9 cellular contexts compared by ENCODE assay signal in the genomic region with DNA sequence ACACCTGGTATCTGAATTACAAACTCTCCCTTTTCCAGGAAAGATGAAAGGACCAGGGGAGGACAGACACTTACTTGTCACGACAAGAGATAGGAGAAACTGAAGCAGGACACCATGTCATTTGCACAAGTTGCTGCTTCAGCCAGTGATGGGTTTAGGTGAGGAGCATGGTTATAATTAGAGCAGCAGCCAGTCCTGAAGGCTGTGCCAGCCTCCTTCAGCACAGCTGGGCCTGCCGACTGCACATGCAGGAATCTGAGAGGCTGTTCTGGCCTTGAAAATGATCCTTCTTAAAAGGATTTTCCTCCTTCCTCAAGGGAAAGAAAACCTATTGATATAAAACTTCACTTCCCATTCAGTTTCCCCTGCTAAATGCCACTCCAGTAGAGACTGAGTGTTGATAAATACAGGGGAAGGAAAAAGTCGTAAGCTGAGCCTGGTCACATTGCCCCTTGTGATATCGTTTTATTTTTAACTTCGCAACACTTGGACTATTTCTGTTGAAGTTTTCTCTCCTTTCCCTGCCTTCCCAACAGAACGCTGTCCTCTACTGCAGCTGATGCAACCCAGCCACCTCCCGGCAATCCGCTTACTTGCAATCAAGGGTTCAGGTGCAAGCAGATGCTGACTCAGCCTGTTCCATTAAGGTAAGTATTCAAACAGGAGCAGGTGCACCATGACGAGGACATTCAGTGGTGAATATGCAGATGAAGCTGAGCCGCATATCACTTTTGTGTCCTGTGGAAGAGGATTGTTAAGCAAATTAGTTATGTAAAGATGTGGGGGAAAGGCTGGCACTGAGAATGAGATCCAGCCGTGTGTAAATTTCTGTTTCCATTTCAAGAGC. TPM values are rescaled to one million over a fixed set of nuclear protein-coding genes. Genes with fewer than 3 reads are reported as not detected.
DNase-seq lines count a peak whose midpoint lies in the region; ATAC-seq and TF ChIP-seq lines count a peak whose summit lies in the region.
"Had no signal": no experiment of that assay in that cellular context is flagged by ENCODE, and none has a peak within 500 bp of the region (broad histone marks: within the 10 kb centered on the region; RNA-seq: fewer than 3 reads in every experiment).

A gene with protein sequence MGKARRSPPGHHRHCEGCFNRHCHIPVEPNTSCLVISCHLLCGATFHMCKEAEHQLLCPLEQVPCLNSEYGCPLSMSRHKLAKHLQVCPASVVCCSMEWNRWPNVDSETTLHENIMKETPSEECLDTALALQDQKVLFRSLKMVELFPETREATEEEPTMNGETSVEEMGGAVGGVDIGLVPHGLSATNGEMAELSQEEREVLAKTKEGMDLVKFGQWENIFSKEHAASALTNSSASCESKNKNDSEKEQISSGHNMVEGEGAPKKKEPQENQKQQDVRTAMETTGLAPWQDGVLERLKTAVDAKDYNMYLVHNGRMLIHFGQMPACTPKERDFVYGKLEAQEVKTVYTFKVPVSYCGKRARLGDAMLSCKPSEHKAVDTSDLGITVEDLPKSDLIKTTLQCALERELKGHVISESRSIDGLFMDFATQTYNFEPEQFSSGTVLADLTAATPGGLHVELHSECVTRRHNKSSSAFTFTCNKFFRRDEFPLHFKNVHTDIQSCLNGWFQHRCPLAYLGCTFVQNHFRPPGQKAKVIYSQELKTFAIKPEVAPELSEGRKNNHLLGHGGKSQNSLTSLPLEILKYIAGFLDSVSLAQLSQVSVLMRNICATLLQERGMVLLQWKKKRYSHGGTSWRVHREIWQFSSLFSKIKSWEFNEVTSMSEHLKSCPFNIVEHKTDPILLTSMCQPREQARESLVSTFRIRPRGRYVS (plus strand): TSS at position 524 of the 847 bp plus-strand sequence. CDS start 27,197 bp downstream, outside the sequence.

- POLR2A ChIA-PET in OCI-LY7 (lab: Charles Lee) = interaction anchor here (0.7 to 2.1 kb wide), 4 partner anchors 9 to 236 kb away, joined by 3 to 8 read pairs (median 5); no protein-coding TSS in a partner anchor
- POLR2A ChIA-PET in PC-3 (lab: Charles Lee; ENCODE audit: unreplicated experiment) = no interaction called here

- DNase-seq in DMS79 (lab: John Stamatoyannopoulos, UW) = peak; percentile 87
- peak; percentile 66 for DNase-seq in OCI-LY7 (ENCODE audit: low spot score)
- peak; percentile 69 for DNase-seq in iPS-NIHi7 (ENCODE audit: extremely low spot score)
- DNase-seq in SIG-M5 (lab: John Stamatoyannopoulos, UW) = no peak
- DNase-seq in PC-3 = no peak
- DNase-seq in activated CD4-positive, CD25-positive, alpha-beta regulatory T cell (lab: John Stamatoyannopoulos, UW) = no peak

- peaks cover 27% of the 10 kb centered on the region for H3K27me3 ChIP-seq in PC-3 (ENCODE audit: low read length)

- H3K9me3 ChIP-seq in OCI-LY7 (ENCODE audit: low read length) (no peaks in the 10 kb centered on the region), PC-3 (ENCODE audit: low read length) (no peaks in the 10 kb centered on the region)

- intact Hi-C loops in OCI-LY7 (cut with micrococcal nuclease; ENCODE audit: unreplicated experiment) (no loop called here), PC-3 (cut with micrococcal nuclease) (no loop called here)

- H3F3A ChIP-seq in PC-3 (ENCODE audit: low read length, unreplicated experiment) = no peaks in the 10 kb centered on the region

- H3K9me2 ChIP-seq in OCI-LY7 (ENCODE audit: insufficient read depth, low read length) = no peaks in the 10 kb centered on the region
- no peaks in the 10 kb centered on the region for H3K9me2 ChIP-seq in PC-3 (replicated peaks; ENCODE audit: low read length)

- H3K4me2 ChIP-seq in OCI-LY7 (ENCODE audit: low read length) (peak within 1 kb of the TSS; percentile 56), PC-3 (ENCODE audit: low read length) (no peak within 1 kb of the TSS)

- no peak within 1 kb of the TSS for H3K27ac ChIP-seq in OCI-LY7 (ENCODE audit: low read depth, low read length, poor library complexity, severe bottlenecking)
- no peak within 1 kb of the TSS for H3K27ac ChIP-seq in PC-3 (ENCODE audit: low read length)
- H3K27ac ChIP-seq: C4-2B had no signal

- H3K36me3 ChIP-seq in OCI-LY7 (ENCODE audit: insufficient read depth, low read length) (no peaks in the 10 kb centered on the region), PC-3 (ENCODE audit: low read depth, low read length) (no peaks in the 10 kb centered on the region)

- ATAC-seq in HG03159 (IDR thresholded peaks at IDR 0.05; ENCODE audit: unreplicated experiment) = peak; percentile 79
- ATAC-seq in GM21381 (IDR thresholded peaks at IDR 0.05; ENCODE audit: unreplicated experiment) = no peak
- no peak for ATAC-seq in PC-3

- H3K4me1 ChIP-seq in OCI-LY7 (ENCODE audit: insufficient read depth, low read length, poor library complexity, severe bottlenecking) (peaks cover 16% of the 10 kb centered on the region), PC-3 (ENCODE audit: insufficient read depth, low read length) (no peaks in the 10 kb centered on the region)

- TF ChIP-seq CTCF in OCI-LY7 (conservative IDR thresholded peaks at IDR 0.05; ENCODE audit: low read length) (peak; percentile 29; the same call in 1 of the 2 replicates), PC-3 (conservative IDR thresholded peaks at IDR 0.05; ENCODE audit: low read depth, low read length) (no peak)

- H3K4me3 ChIP-seq in OCI-LY7 (ENCODE audit: low read depth, low read length, poor library complexity, severe bottlenecking) = peak within 1 kb of the TSS; percentile 14
- no peak within 1 kb of the TSS for H3K4me3 ChIP-seq in PC-3 (ENCODE audit: low read length)

- BruUV-seq in OCI-LY7 (replicated peaks; lab: Mats Ljungman, UMichigan) (no TSS peak), PC-3 (replicated peaks; lab: Mats Ljungman, UMichigan) (no TSS peak)

- H2AFZ ChIP-seq in OCI-LY7 (ENCODE audit: low read length) = peak within 1 kb of the TSS; percentile 67; the same call in 1 of the 2 replicates
- H2AFZ ChIP-seq in PC-3 (ENCODE audit: low read length) = no peak within 1 kb of the TSS

- CTCF ChIA-PET in OCI-LY7 (lab: Charles Lee; ENCODE audit: unreplicated experiment) (no interaction called here), PC-3 (lab: Charles Lee) (interaction anchor here (0.5 to 0.6 kb wide), 2 partner anchors 46 to 1960 kb away, joined by 3 to 8 read pairs; no protein-coding TSS in a partner anchor)

- H3K9ac ChIP-seq in PC-3 (ENCODE audit: low read length) = no peak within 1 kb of the TSS

- H3K79me2 ChIP-seq in OCI-LY7 (ENCODE audit: insufficient read depth, low read depth, low read length) = no peaks in the 10 kb centered on the region
- no peaks in the 10 kb centered on the region for H3K79me2 ChIP-seq in PC-3 (ENCODE audit: low read length)

- H4K20me1 ChIP-seq in OCI-LY7 (ENCODE audit: insufficient read depth, low read length) (no peaks in the 10 kb centered on the region), PC-3 (ENCODE audit: low read length) (no peaks in the 10 kb centered on the region)

RNA-seq across cellular contexts. Expression of the gene that starts here (rescaled TPM):
- not detected in 2 replicates for total RNA-seq in OCI-LY7 (2014; rRNA removed; shearing (Covaris generic))
- total RNA-seq in OCI-LY7 (2022) (not detected in 2 replicates), PC-3 (2014; rRNA removed) (not detected in 2 replicates)

Comparison
In these comparisons a context has a peak if more than half of its experiments do, and no peak if none do; other contexts are left out.
1. Peak in DNase-seq, H3K4me3 ChIP-seq and H3K4me2 ChIP-seq in OCI-LY7; RNA of the gene not detected or under 1 TPM.
2. DNase-seq: peak in DMS79 (single experiment) and iPS-NIHi7 (single experiment); none in SIG-M5 (single experiment), PC-3 (single experiment) and activated CD4-positive, CD25-positive, alpha-beta regulatory T cell (0 of 4).